12 cellular contexts compared by ENCODE assay signal in the genomic region with DNA sequence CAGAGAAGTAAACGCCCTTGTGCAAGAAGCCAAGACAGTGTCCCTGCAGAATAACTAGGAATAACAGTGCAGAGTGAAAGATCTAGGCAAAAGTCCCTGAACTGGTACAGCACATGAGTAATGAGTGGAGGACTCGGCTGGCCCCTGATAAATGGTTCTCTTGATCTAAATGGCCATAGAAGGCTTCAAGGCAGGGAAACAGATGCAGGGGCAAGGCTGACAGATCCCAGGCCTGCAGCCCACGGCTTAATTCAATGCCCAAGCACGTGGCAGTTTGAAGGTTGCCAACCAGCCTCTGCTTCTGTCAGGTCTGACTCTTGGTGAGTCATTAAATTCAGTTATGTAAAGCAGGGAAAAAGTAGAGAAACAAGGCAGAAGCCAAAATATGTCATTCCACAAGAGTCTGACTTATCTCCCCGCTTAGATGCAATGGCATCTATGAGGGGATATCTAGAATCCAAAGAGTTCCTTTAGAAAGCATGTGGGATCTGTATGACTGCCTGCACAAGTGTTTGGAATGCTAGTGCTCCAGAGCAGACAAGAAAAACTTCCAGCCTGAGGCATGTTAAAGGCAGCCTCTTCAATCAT.
A peak's percentile ranks its signal among the peaks of the same experiment; 100 is the strongest.
DNase-seq lines count a peak whose midpoint lies in the region; ATAC-seq, FAIRE-seq and TF ChIP-seq lines count a peak whose summit lies in the region.
"Had no signal": no experiment of that assay in that cellular context is flagged by ENCODE, and none has a peak within 500 bp of the region (broad histone marks: within the 10 kb centered on the region; RNA-seq: fewer than 3 reads in every experiment).

No MANE protein-coding gene starts in this region.

- H3K4me3 ChIP-seq in adrenal gland (no peak overlapping the region), small intestine (ENCODE audit: low read depth in 1 of 2, low read length in 2 of 2) (no peak overlapping the region)
- H3K4me3 ChIP-seq: suprapubic skin had no signal

- H3K9me3 ChIP-seq in adrenal gland (replicated peaks in 1 of 3): no peaks in the 10 kb centered on the region
- H3K9me3 ChIP-seq in small intestine (ENCODE audit: control insufficient read depth, low read depth): no peaks in the 10 kb centered on the region
- H3K9me3 ChIP-seq: suprapubic skin had no signal

- no peak for FAIRE-seq in small intestine (lab: Jason Lieb, UNC)

- H3K36me3 ChIP-seq in adrenal gland (replicated peaks in 1 of 2) (no peaks in the 10 kb centered on the region), small intestine (ENCODE audit: control insufficient read depth in 2 of 2, insufficient read depth in 2 of 2, low read length in 2 of 2) (no peaks in the 10 kb centered on the region)
- H3K36me3 ChIP-seq: suprapubic skin had no signal

- H3K4me1 ChIP-seq in adrenal gland (replicated peaks in 1 of 2): peaks cover 0 to 10% of the 10 kb centered on the region in 2 donors
- H3K4me1 ChIP-seq in small intestine (ENCODE audit: control insufficient read depth in 2 of 2, insufficient read depth in 1 of 2, low read depth in 1 of 2, low read length in 1 of 2): no peaks in the 10 kb centered on the region

- DNase-seq in EH (ENCODE audit: low read depth) (peak; percentile 52), adrenal gland (peak; percentile 75 to 92 (median 85)), Right ventricle myocardium superior (peak; percentile 66), posterior vena cava (ENCODE audit: low spot score) (peak; percentile 76), AML-193 (lab: John Stamatoyannopoulos, UW) (no peak), erythroblast (lab: John Stamatoyannopoulos, UW) (no peak), small intestine (no peak)
- DNase-seq: activated gamma-delta T cell treated with Interleukin-2 at 50 U/mL for 16 hours; CD8-positive, alpha-beta T cell had no signal

- WGBS in adrenal gland, 4 donors: 33 to 41% (median 37%) methylated on average over 5 of the region's 5 CpGs
- 68 to 91% (median 76%) methylated on average over 5 of the region's 5 CpGs for WGBS in small intestine, 3 donors

- ATAC-seq in Right ventricle myocardium superior (ENCODE audit: poor library complexity): peak; percentile 96
- ATAC-seq in GM18517 (IDR thresholded peaks at IDR 0.05; ENCODE audit: unreplicated experiment): no peak
- ATAC-seq: CD8-positive, alpha-beta T cell had no signal

- TF ChIP-seq POLR2A in adrenal gland (IDR thresholded peaks at IDR 0.05) (no peak), erythroblast (IDR thresholded peaks at IDR 0.05; ENCODE audit: low read length) (no peak)

- no peak for TF ChIP-seq CTCF in adrenal gland (IDR thresholded peaks at IDR 0.05)

- H3K27me3 ChIP-seq in adrenal gland (no peaks in the 10 kb centered on the region), small intestine (ENCODE audit: control insufficient read depth in 2 of 2, insufficient read depth in 2 of 2, low read length in 2 of 2) (no peaks in the 10 kb centered on the region)
- H3K27me3 ChIP-seq: suprapubic skin had no signal

- intact Hi-C loops in adrenal gland (cut with DNase I) (no loop called here), Right ventricle myocardium superior (cut with DNase I) (no loop called here), posterior vena cava (cut with DNase I) (no loop called here)

- peak overlapping the region in 3 of 5 donors; percentile 4 to 46 (median 29) for H3K27ac ChIP-seq in adrenal gland
- H3K27ac ChIP-seq in small intestine (ENCODE audit: low read depth in 1 of 2, low read length in 1 of 2): no peak overlapping the region
- H3K27ac ChIP-seq: epithelial cell of prostate, suprapubic skin had no signal

Comparison
In these comparisons a context has a peak if more than half of its experiments do, and no peak if none do; other contexts are left out.
1. DNase-seq: peak in EH (single experiment), adrenal gland (7 of 7), Right ventricle myocardium superior (single experiment) and posterior vena cava (single experiment); none in AML-193 (0 of 2), erythroblast (0 of 2) and small intestine (single experiment).
2. H3K27ac ChIP-seq: peak in adrenal gland (3 of 5); none in small intestine (0 of 2).